12 cellular contexts compared by ENCODE assay signal in the genomic region with DNA sequence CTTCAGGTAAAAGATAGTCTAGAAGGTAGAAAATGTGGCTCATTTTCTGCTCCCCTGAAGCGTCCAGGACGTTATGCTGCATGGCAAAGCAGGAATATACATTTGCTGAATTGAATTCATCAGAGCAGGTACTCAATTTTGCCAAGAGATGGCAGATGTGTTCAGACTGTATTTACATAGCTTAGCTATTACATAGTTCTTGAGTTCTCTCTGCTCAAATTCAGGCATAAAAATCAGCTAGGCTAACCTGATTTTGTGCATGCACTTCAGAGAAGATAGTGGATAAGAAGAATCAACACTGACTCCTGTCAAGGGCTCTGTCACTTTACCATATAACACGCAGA.
A peak's percentile ranks its signal among the peaks of the same experiment; 100 is the strongest.
DNase-seq lines count a peak whose midpoint lies in the region; ATAC-seq, FAIRE-seq and TF ChIP-seq lines count a peak whose summit lies in the region.
"Had no signal": no experiment of that assay in that cellular context is flagged by ENCODE, and none has a peak within 500 bp of the region (broad histone marks: within the 10 kb centered on the region; RNA-seq: fewer than 3 reads in every experiment).

No MANE protein-coding gene starts in this region.

- no peaks in the 10 kb centered on the region for H3K9me3 Mint-ChIP-seq in endothelial cell (ENCODE audit: unreplicated experiment)

- 43% methylated on average over 3 of the region's 3 CpGs for WGBS in right cardiac atrium
- 64 to 81% (median 69%) methylated on average over 3 of the region's 3 CpGs for WGBS in psoas muscle, 3 donors

- no peaks in the 10 kb centered on the region for H3K27me3 ChIP-seq in right cardiac atrium (ENCODE audit: control insufficient read depth, insufficient read depth)
- no peaks in the 10 kb centered on the region for H3K27me3 ChIP-seq in foreskin keratinocyte
- no peaks in the 10 kb centered on the region for H3K27me3 ChIP-seq in psoas muscle (ENCODE audit: insufficient read depth in 3 of 3, low read length in 2 of 3)
- H3K27me3 ChIP-seq: adrenal gland had no signal

- H3K9me3 ChIP-seq in right cardiac atrium (ENCODE audit: control insufficient read depth, low read length), result no peaks in the 10 kb centered on the region
- H3K9me3 ChIP-seq in psoas muscle, result no peaks in the 10 kb centered on the region
- H3K9me3 ChIP-seq: adrenal gland had no signal

- H3K4me1 ChIP-seq in right cardiac atrium (ENCODE audit: control insufficient read depth, insufficient read depth, low read length), result peaks cover under 1% of the 10 kb centered on the region
- peaks cover 7% of the 10 kb centered on the region for H3K4me1 ChIP-seq in foreskin keratinocyte
- H3K4me1 ChIP-seq in psoas muscle, result no peaks in the 10 kb centered on the region

- peak; percentile 10 to 42 for ATAC-seq in right cardiac atrium
- no peak for ATAC-seq in Right ventricle myocardium inferior
- ATAC-seq in foreskin keratinocyte, result peak; percentile 77
- no peak for ATAC-seq in psoas muscle
- ATAC-seq: activated CD4-positive, CD25-positive, alpha-beta regulatory T cell treated with anti-CD3 and anti-CD28 coated beads, Interleukin-2, amount 50 U/mL, for 24 hours had no signal

- TF ChIP-seq CTCF in foreskin keratinocyte (conservative IDR thresholded peaks at IDR 0.05), result peak; percentile 73
- no peak for TF ChIP-seq CTCF in psoas muscle (IDR thresholded peaks at IDR 0.05)
- TF ChIP-seq CTCF in endothelial cell (IDR thresholded peaks at IDR 0.05; ENCODE audit: unreplicated experiment), result no peak

- no peak overlapping the region for H3K27ac ChIP-seq in right cardiac atrium (ENCODE audit: low read length)
- H3K27ac ChIP-seq in foreskin keratinocyte, result no peak overlapping the region
- H3K27ac ChIP-seq in psoas muscle, result no peak overlapping the region

- intact Hi-C loops in right cardiac atrium (cut with DNase I), result loop anchor here in 1 of 4 donors (10.0 kb wide), 1 partner anchor 390 kb away; no protein-coding TSS in a partner anchor
- intact Hi-C loops in Right ventricle myocardium inferior (cut with DNase I), result no loop called here
- intact Hi-C loops in psoas muscle (cut with DNase I), result no loop called here

- H3K27me3 Mint-ChIP-seq in endothelial cell (ENCODE audit: unreplicated experiment), result no peaks in the 10 kb centered on the region

- no peaks in the 10 kb centered on the region for H3K4me1 Mint-ChIP-seq in endothelial cell (ENCODE audit: unreplicated experiment)
- H3K4me1 Mint-ChIP-seq: CD4-positive, alpha-beta memory T cell had no signal

- DNase-seq in right cardiac atrium (no peak), Right ventricle myocardium inferior (ENCODE audit: missing footprints) (no peak), RKO (ENCODE audit: low spot score) (peak; percentile 58), foreskin keratinocyte (peak; percentile 26 to 56), psoas muscle (no peak), endothelial cell (ENCODE audit: low spot score) (no peak), 8988T (no peak), GM12891 (ENCODE audit: insufficient read length, low spot score) (no peak)
- DNase-seq: CD4-positive, alpha-beta memory T cell; NCI-H187 had no signal

- H3K4me3 Mint-ChIP-seq in endothelial cell (ENCODE audit: unreplicated experiment), result no peak overlapping the region
- H3K4me3 Mint-ChIP-seq: CD4-positive, alpha-beta memory T cell had no signal

- H3K4me3 ChIP-seq in right cardiac atrium (ENCODE audit: low read length) (no peak overlapping the region), psoas muscle (no peak overlapping the region)
- H3K4me3 ChIP-seq: adrenal gland had no signal

- H3K36me3 Mint-ChIP-seq in endothelial cell (ENCODE audit: low read depth, unreplicated experiment), result no peaks in the 10 kb centered on the region
- H3K36me3 Mint-ChIP-seq: CD4-positive, alpha-beta memory T cell had no signal

- no peak for TF ChIP-seq POLR2A in GM12891 (IDR thresholded peaks at IDR 0.05; ENCODE audit: low read depth, low read length)

- no peaks in the 10 kb centered on the region for H3K36me3 ChIP-seq in psoas muscle (ENCODE audit: insufficient read depth in 1 of 2, low read depth in 1 of 2)
- H3K36me3 ChIP-seq: adrenal gland had no signal

- no peak overlapping the region for H3K27ac Mint-ChIP-seq in endothelial cell (ENCODE audit: unreplicated experiment)
- H3K27ac Mint-ChIP-seq: CD4-positive, alpha-beta memory T cell had no signal

- no peak for FAIRE-seq in GM12891 (lab: Jason Lieb, UNC)

TF ChIP-seq in GM12891, 5 proteins besides CTCF, POLR2A, EP300 and RAD21:
- TF ChIP-seq SPI1 (IDR thresholded peaks at IDR 0.05; ENCODE audit: low read depth, low read length) (no peak), POU2F2 (IDR thresholded peaks at IDR 0.05; ENCODE audit: low read depth, low read length) (no peak), TAF1 (IDR thresholded peaks at IDR 0.05; ENCODE audit: low read depth, low read length) (no peak), PAX5 (IDR thresholded peaks at IDR 0.05; ENCODE audit: insufficient read depth, low read length, severe bottlenecking) (no peak), POLR2AphosphoS5 (IDR thresholded peaks at IDR 0.05; ENCODE audit: low read depth, low read length) (no peak)

Comparison
In these comparisons a context has a peak if more than half of its experiments do, and no peak if none do; other contexts are left out.
1. ATAC-seq: peak in right cardiac atrium (2 of 2) and foreskin keratinocyte (single experiment); none in Right ventricle myocardium inferior (single experiment) and psoas muscle (0 of 4).
2. DNase-seq: peak in RKO (single experiment) and foreskin keratinocyte (2 of 2); none in right cardiac atrium (0 of 3), Right ventricle myocardium inferior (single experiment), psoas muscle (0 of 2), endothelial cell (single experiment), 8988T (single experiment) and GM12891 (single experiment).